8 cellular contexts compared by ENCODE assay signal in genomic region chr16:10942352-10943297, GRCh38. TPM values are rescaled to one million over a fixed set of nuclear protein-coding genes. Genes with fewer than 3 reads are reported as not detected.
DNase-seq lines count a peak whose midpoint lies in the region; ATAC-seq and TF ChIP-seq lines count a peak whose summit lies in the region.

Gene DEXI (minus strand): TSS chr16:10942468. CDS start chr16:10942005, 463 bp downstream.

- CTCF ChIA-PET in activated B cell treated with CpG ODN at 0.5 μM for 24 hours (lab: Charles Lee), result interaction anchor here (0.7 to 1.0 kb wide), 2 partner anchors 12 to 24 kb away, joined by 3 to 6 read pairs; no protein-coding TSS in a partner anchor

- H3K9me3 Mint-ChIP-seq in activated B cell treated with CpG ODN at 0.5 μM for 24 hours, result no peaks in the 10 kb centered on the region

- no peaks in the 10 kb centered on the region for H3K27me3 Mint-ChIP-seq in activated B cell treated with CpG ODN at 0.5 μM for 24 hours

- TF ChIP-seq CTCF in activated B cell treated with CpG ODN at 0.5 μM for 24 hours (IDR thresholded peaks at IDR 0.05) (no peak), cardiac fibroblast (IDR thresholded peaks at IDR 0.05; ENCODE audit: low read depth, low read length) (no peak)

- H3K36me3 Mint-ChIP-seq in activated B cell treated with CpG ODN at 0.5 μM for 24 hours (ENCODE audit: low read depth), result peaks cover 10% of the 10 kb centered on the region

- POLR2A ChIA-PET in activated B cell treated with CpG ODN at 0.5 μM for 24 hours (lab: Charles Lee), result interaction anchor here (0.5 to 2.5 kb wide), 22 partner anchors 9 to 727 kb away, joined by 3 to 15 read pairs (median 4); partner anchors contain the start of genes CIITA, NUBP1 and SOCS1

- in situ Hi-C loops in ACHN (cut with HindIII; ENCODE audit: low pct_ligation_motif_present, low pct_unique_long_range_greater_than_20kb, low sequenced_read_pairs), result loop anchor here (25.0 kb wide), 1 partner anchor 205 kb away; the partner anchor contains the start of gene NUBP1

- ATAC-seq in GM18867 (IDR thresholded peaks at IDR 0.05; ENCODE audit: unreplicated experiment) (peak; percentile 67), HG03103 (IDR thresholded peaks at IDR 0.05; ENCODE audit: low read depth, unreplicated experiment) (peak; percentile 63), activated B cell treated with CpG ODN at 0.5 μM for 24 hours (ENCODE audit: low read depth) (peak; percentile 80)

- peak within 1 kb of the TSS; percentile 81 for H3K27ac Mint-ChIP-seq in activated B cell treated with CpG ODN at 0.5 μM for 24 hours

- H3K4me1 Mint-ChIP-seq in activated B cell treated with CpG ODN at 0.5 μM for 24 hours, result peaks cover 85% of the 10 kb centered on the region

- peak within 1 kb of the TSS; percentile 69 to 74 for H3K4me3 ChIP-seq in cardiac fibroblast (replicated peaks in 1 of 2; ENCODE audit: low read depth in 2 of 2, low read length in 2 of 2)

- intact Hi-C loops in activated B cell treated with CpG ODN at 0.5 μM for 24 hours (cut with micrococcal nuclease), result loop anchor here (1.0 to 10.0 kb wide), 3 partner anchors 12 to 1862 kb away; partner anchors contain the start of gene CPPED1

- peak within 1 kb of the TSS; percentile 90 for H3K4me3 Mint-ChIP-seq in activated B cell treated with CpG ODN at 0.5 μM for 24 hours

- peak; percentile 95 for DNase-seq in ACHN
- DNase-seq in NCI-H2227 (lab: John Stamatoyannopoulos, UW; ENCODE audit: unreplicated experiment), result peak; percentile 96
- peak; percentile 94 for DNase-seq in activated B cell treated with CpG ODN at 0.5 μM for 24 hours
- peak; percentile 87 to 92 for DNase-seq in cardiac fibroblast (ENCODE audit: low read depth in 2 of 2)
- peak; percentile 86 for DNase-seq in iris pigment epithelial cell (ENCODE audit: low read depth)
- peak; percentile 94 for DNase-seq in stimulated activated CD4-positive, alpha-beta T cell treated with anti-CD3 and anti-CD28 coated beads, Interleukin-12 subunit alpha, Interleukin-12 subunit beta, amount 100 ng/mL, for 4 hours

RNA-seq across cellular contexts. Expression of gene DEXI, which starts in this region (rescaled TPM):
- total RNA-seq in activated B cell treated with CpG ODN at 0.5 μM for 24 hours, result 18.0 and 19.8 TPM in 2 replicates

Comparison
In these comparisons a context has a peak if more than half of its experiments do, and no peak if none do; other contexts are left out.
1. Peak in every context shown above with its lines: DNase-seq, ATAC-seq and H3K4me3 ChIP-seq.